ENCODE assay signal across 8 cellular contexts in genomic region chr11:132028380-132029240, GRCh38.
DNase-seq lines count a peak whose midpoint lies in the region; ATAC-seq and TF ChIP-seq lines count a peak whose summit lies in the region.

No MANE protein-coding gene starts in this region.

- no peaks in the 10 kb centered on the region for H3K79me2 ChIP-seq in OCI-LY7 (ENCODE audit: insufficient read depth, low read depth, low read length)

- H3K4me3 ChIP-seq in OCI-LY7 (ENCODE audit: low read depth, low read length, poor library complexity, severe bottlenecking): no peak overlapping the region
- no peak overlapping the region for H3K4me3 ChIP-seq in sigmoid colon

- H4K20me1 ChIP-seq in OCI-LY7 (ENCODE audit: insufficient read depth, low read length): no peaks in the 10 kb centered on the region

- H3K27ac ChIP-seq in OCI-LY7 (ENCODE audit: low read depth, low read length, poor library complexity, severe bottlenecking) (no peak overlapping the region), sigmoid colon (no peak overlapping the region)

- POLR2A ChIA-PET in OCI-LY7 (lab: Charles Lee): interaction anchor here (0.7 to 1.0 kb wide), 2 partner anchors 157 to 195 kb away, joined by 3 to 6 read pairs; no protein-coding TSS in a partner anchor
- POLR2A ChIA-PET in HEK293T (lab: Yijun Ruan, JAX): no interaction called here

- H3K27me3 ChIP-seq in sigmoid colon: no peaks in the 10 kb centered on the region

- H3K4me2 ChIP-seq in OCI-LY7 (ENCODE audit: low read length): no peak overlapping the region

- 83 to 90% methylated on average over 4 of the region's 4 CpGs for WGBS in sigmoid colon, 2 donors

- DNase-seq in DMS 273 (lab: John Stamatoyannopoulos, UW; ENCODE audit: unreplicated experiment) (peak; percentile 31), DMS 273 treated with DMSO at 0.1 percent for 48 hours (lab: John Stamatoyannopoulos, UW) (no peak), OCI-LY7 (ENCODE audit: low spot score) (peak; percentile 44), glomerular visceral epithelial cell (ENCODE audit: extremely low spot score) (peak; percentile 26), sigmoid colon (no peak), HEK293T (ENCODE audit: extremely low spot score) (no peak)

- H3K36me3 ChIP-seq in OCI-LY7 (ENCODE audit: insufficient read depth, low read length): no peaks in the 10 kb centered on the region
- no peaks in the 10 kb centered on the region for H3K36me3 ChIP-seq in sigmoid colon

- H2AFZ ChIP-seq in OCI-LY7 (ENCODE audit: low read length): no peak overlapping the region

- H3K9me2 ChIP-seq in OCI-LY7 (ENCODE audit: insufficient read depth, low read length): no peaks in the 10 kb centered on the region

- intact Hi-C loops in OCI-LY7 (cut with micrococcal nuclease; ENCODE audit: unreplicated experiment): no loop called here
- intact Hi-C loops in sigmoid colon (cut with DNase I): loop anchor here (1.0 to 5.0 kb wide), 3 partner anchors 161 to 334 kb away; no protein-coding TSS in a partner anchor

- no peaks in the 10 kb centered on the region for H3K9me3 ChIP-seq in OCI-LY7 (ENCODE audit: low read length)
- no peaks in the 10 kb centered on the region for H3K9me3 ChIP-seq in sigmoid colon

- no TSS peak for BruUV-seq in OCI-LY7 (replicated peaks; lab: Mats Ljungman, UMichigan)

- TF ChIP-seq EP300 in sigmoid colon (IDR thresholded peaks at IDR 0.05): no peak

- CTCF ChIA-PET in OCI-LY7 (lab: Charles Lee; ENCODE audit: unreplicated experiment): interaction anchor here (0.7 kb wide), 1 partner anchor 333 kb away, joined by 5 read pairs; no protein-coding TSS in a partner anchor
- CTCF ChIA-PET in HEK293T (lab: Yijun Ruan, JAX): no interaction called here

- no peaks in the 10 kb centered on the region for H3K4me1 ChIP-seq in OCI-LY7 (ENCODE audit: insufficient read depth, low read length, poor library complexity, severe bottlenecking)
- H3K4me1 ChIP-seq in sigmoid colon: peaks cover 0 to 10% (median 0%) of the 10 kb centered on the region in 4 donors

- TF ChIP-seq POLR2A in sigmoid colon (IDR thresholded peaks at IDR 0.05): no peak

- ATAC-seq in HG02852 (IDR thresholded peaks at IDR 0.05; ENCODE audit: unreplicated experiment) (peak; percentile 45), GM21825 (IDR thresholded peaks at IDR 0.05; ENCODE audit: unreplicated experiment) (no peak)

- peak; percentile 80 for TF ChIP-seq CTCF in OCI-LY7 (conservative IDR thresholded peaks at IDR 0.05; ENCODE audit: low read length)
- peak in 3 of 4 experiments; percentile 42 to 62 (median 59) for TF ChIP-seq CTCF in sigmoid colon (IDR thresholded peaks at IDR 0.05)

TF ChIP-seq in HEK293T, 16 proteins besides CTCF, POLR2A, EP300 and RAD21:
- no peak for TF ChIP-seq LEF1 (IDR thresholded peaks at IDR 0.05; ENCODE audit: borderline replicate concordance)
- no peak for TF ChIP-seq ARNT (IDR thresholded peaks at IDR 0.05)
- TF ChIP-seq SUZ12 (IDR thresholded peaks at IDR 0.05): no peak
- no peak for TF ChIP-seq TARDBP (IDR thresholded peaks at IDR 0.05)
- no peak for TF ChIP-seq ELF4 (IDR thresholded peaks at IDR 0.05)
- TF ChIP-seq SP1 (IDR thresholded peaks at IDR 0.05): no peak
- no peak for TF ChIP-seq NFRKB (IDR thresholded peaks at IDR 0.05)
- TF ChIP-seq L3MBTL2 (conservative IDR thresholded peaks at IDR 0.05): no peak
- no peak for TF ChIP-seq ZNF384 (IDR thresholded peaks at IDR 0.05)
- TF ChIP-seq FOXK2 (IDR thresholded peaks at IDR 0.05): no peak
- TF ChIP-seq BHLHE40 (IDR thresholded peaks at IDR 0.05; ENCODE audit: borderline replicate concordance): no peak
- no peak for TF ChIP-seq FOXM1 (IDR thresholded peaks at IDR 0.05; ENCODE audit: borderline replicate concordance)
- no peak for TF ChIP-seq PKNOX1 (IDR thresholded peaks at IDR 0.05)
- no peak for TF ChIP-seq HDGF (IDR thresholded peaks at IDR 0.05; ENCODE audit: borderline replicate concordance)
- no peak for TF ChIP-seq CTBP1 (IDR thresholded peaks at IDR 0.05; ENCODE audit: borderline replicate concordance)

Comparison
In these comparisons a context has a peak if more than half of its experiments do, and no peak if none do; other contexts are left out.
1. DNase-seq: peak in DMS 273 (single experiment), OCI-LY7 (single experiment) and glomerular visceral epithelial cell (single experiment); none in DMS 273 treated with DMSO at 0.1 percent for 48 hours (single experiment), sigmoid colon (single experiment) and HEK293T (single experiment).